Comparison of ENCODE assay signal across 9 cellular contexts in the genomic region with DNA sequence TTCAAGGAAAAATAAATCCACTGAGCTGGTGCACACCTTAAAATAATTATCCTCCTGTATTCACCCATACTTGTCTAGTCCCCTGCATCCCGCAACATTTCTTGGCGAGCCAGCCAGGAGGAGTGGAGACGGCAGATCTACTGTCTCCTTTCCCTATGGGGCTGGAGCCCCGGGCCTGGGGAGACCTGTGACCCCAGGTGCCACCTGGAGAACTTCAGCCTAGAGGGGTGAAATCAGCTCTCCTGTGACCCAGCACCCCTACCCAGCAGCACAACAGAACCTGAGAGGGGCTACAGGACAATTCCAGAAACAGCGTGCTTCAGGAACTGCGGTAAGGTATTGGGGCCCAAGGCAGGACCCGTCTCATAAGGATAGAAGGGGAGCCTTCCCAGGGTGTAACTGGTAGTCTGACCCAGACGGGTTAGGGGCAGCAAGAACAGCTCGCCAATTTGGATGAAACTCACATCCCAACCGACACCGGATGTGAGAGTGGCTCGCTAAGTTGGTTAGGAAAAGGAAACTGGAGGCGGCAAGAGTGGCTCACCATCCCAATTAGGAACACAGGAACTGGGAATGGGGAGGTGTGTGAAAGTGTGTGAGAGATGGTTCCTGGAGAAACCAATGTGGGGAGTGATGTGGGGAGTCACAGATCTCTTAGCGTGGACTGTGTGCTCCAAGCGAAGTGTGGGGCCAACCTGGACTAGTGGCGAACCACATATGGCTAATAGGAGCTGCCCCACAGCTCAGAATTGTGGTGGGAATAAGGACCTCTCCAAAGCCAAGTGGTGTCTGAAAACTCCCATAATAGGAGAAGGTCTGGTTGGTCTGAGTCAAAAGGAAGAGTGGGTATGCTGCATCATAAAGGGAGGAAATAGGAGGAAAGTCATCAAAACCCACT. TPM values are rescaled to one million over a fixed set of nuclear protein-coding genes. Genes with fewer than 3 reads are reported as not detected.
DNase-seq lines count a peak whose midpoint lies in the region; ATAC-seq, FAIRE-seq and TF ChIP-seq lines count a peak whose summit lies in the region.
"Had no signal": no experiment of that assay in that cellular context is flagged by ENCODE, and none has a peak within 500 bp of the region (broad histone marks: within the 10 kb centered on the region; RNA-seq: fewer than 3 reads in every experiment).

No MANE protein-coding gene starts in this region.

- RAD21 ChIA-PET in GM12878 (lab: Charles Lee; ENCODE audit: unreplicated experiment), result interaction anchor here (1.2 to 1.6 kb wide), 2 partner anchors 138 to 178 kb away, joined by 4 to 6 read pairs; no protein-coding TSS in a partner anchor

- DNase-seq in heart left ventricle (peak in 1 of 5 donors; percentile 18), left cardiac atrium (no peak), GM12878 (ENCODE audit: low read depth, low spot score) (no peak), vagina (ENCODE audit: extremely low spot score in 2 of 2) (no peak), activated gamma-delta T cell treated with Interleukin-2 at 50 U/mL for 16 hours (no peak), NCI-H2227 treated with DMSO at 0.1 percent for 48 hours (lab: John Stamatoyannopoulos, UW) (no peak)
- DNase-seq in natural killer cell treated with Interleukin-12 subunit alpha and Interleukin-12 subunit beta and Interleukin-15 and Interleukin-18, amount 100 ng/mL, for 72 hours (ENCODE audit: low spot score), result peak; percentile 18
- DNase-seq: foreskin melanocyte had no signal

- BruUV-seq in GM12878 (replicated peaks; lab: Mats Ljungman, UMichigan), result no TSS peak

- 77 to 85% (median 84%) methylated on average over 16 of the region's 16 CpGs for WGBS in heart left ventricle, 4 donors
- 69% methylated on average over 16 of the region's 16 CpGs for WGBS in GM12878 (ENCODE audit: insufficient coverage, insufficient replicate concordance, low lambda C conversion rate, missing lambda C conversion rate)

- peaks cover 0 to 33% (median 19%) of the 10 kb centered on the region in 12 donors for H3K4me1 ChIP-seq in heart left ventricle
- H3K4me1 ChIP-seq in GM12878 (ENCODE audit: control insufficient read depth, insufficient read depth, low read length), result peaks cover 12% of the 10 kb centered on the region
- H3K4me1 ChIP-seq in vagina, result peaks cover 18% of the 10 kb centered on the region

- peaks cover 26 to 30% of the 10 kb centered on the region in 2 donors for H3K4me1 Mint-ChIP-seq in natural killer cell treated with Interleukin-12 subunit alpha and Interleukin-12 subunit beta and Interleukin-15 and Interleukin-18, amount 100 ng/mL, for 72 hours (ENCODE audit: low read depth in 2 of 2)

- peaks cover 6 to 20% of the 10 kb centered on the region in 2 donors for H3K27me3 Mint-ChIP-seq in natural killer cell treated with Interleukin-12 subunit alpha and Interleukin-12 subunit beta and Interleukin-15 and Interleukin-18, amount 100 ng/mL, for 72 hours

- no peak for FAIRE-seq in GM12878 (lab: Jason Lieb, UNC)

- no peak overlapping the region for H3K9ac ChIP-seq in GM12878 (ENCODE audit: control insufficient read depth, insufficient read depth, low read length)

- H3K27ac Mint-ChIP-seq in natural killer cell treated with Interleukin-12 subunit alpha and Interleukin-12 subunit beta and Interleukin-15 and Interleukin-18, amount 100 ng/mL, for 72 hours, result peak overlapping the region in 1 of 2 donors; percentile 52

- SMC1A ChIA-PET in GM12878 (lab: Charles Lee; ENCODE audit: uncharacterized antibody, unreplicated experiment), result interaction anchor here (1.0 to 1.8 kb wide), 2 partner anchors 20 to 138 kb away, joined by 4 read pairs; no protein-coding TSS in a partner anchor

- H3K27ac ChIP-seq in heart left ventricle (peak overlapping the region in 7 of 12 donors; percentile 9 to 66 (median 59)), GM12878 (ENCODE audit: control insufficient read depth, insufficient read depth) (no peak overlapping the region), vagina (no peak overlapping the region)

- CTCF ChIA-PET in GM12878 (lab: Yijun Ruan, JAX), result interaction anchor here (0.8 to 2.8 kb wide), 6 partner anchors 20 to 179 kb away, joined by 3 to 21 read pairs (median 5); no protein-coding TSS in a partner anchor

- peak overlapping the region; percentile 76 for H2AFZ ChIP-seq in GM12878 (ENCODE audit: control insufficient read depth, low read depth, low read length)

- TF ChIP-seq POLR2A in heart left ventricle (IDR thresholded peaks at IDR 0.05) (no peak), GM12878 (IDR thresholded peaks at IDR 0.05; ENCODE audit: low read depth, low read length) (no peak), vagina (IDR thresholded peaks at IDR 0.05) (no peak)

- no peak for TF ChIP-seq EP300 in GM12878 (IDR thresholded peaks at IDR 0.05; ENCODE audit: borderline replicate concordance in 1 of 2, control insufficient read depth in 1 of 2, low read depth in 2 of 2, low read length in 2 of 2)

- no peaks in the 10 kb centered on the region for H3K79me2 ChIP-seq in GM12878 (ENCODE audit: control insufficient read depth, insufficient read depth, low read length)

- H3K9me3 Mint-ChIP-seq in natural killer cell treated with Interleukin-12 subunit alpha and Interleukin-12 subunit beta and Interleukin-15 and Interleukin-18, amount 100 ng/mL, for 72 hours, result no peaks in the 10 kb centered on the region

- no peaks in the 10 kb centered on the region for H3K27me3 ChIP-seq in heart left ventricle
- no peaks in the 10 kb centered on the region for H3K27me3 ChIP-seq in GM12878 (replicated peaks in 1 of 2; ENCODE audit: control insufficient read depth in 2 of 2, insufficient read depth in 2 of 2, low read length in 1 of 2)
- no peaks in the 10 kb centered on the region for H3K27me3 ChIP-seq in vagina

- intact Hi-C loops in heart left ventricle (cut with DNase I), result loop anchor here in 3 of 10 donors (2.0 to 10.0 kb wide), 3 partner anchors 137 to 181 kb away; a partner anchor contains a TSS
- intact Hi-C loops in left cardiac atrium (cut with DNase I), result no loop called here
- intact Hi-C loops in GM12878 (cut with micrococcal nuclease; ENCODE audit: unreplicated experiment), result loop anchor here (5.0 kb wide), 1 partner anchor 357 kb away; a partner anchor contains a TSS
- intact Hi-C loops in vagina (cut with DNase I), result no loop called here

- peak in 1 of 4 donors; percentile 5 for ATAC-seq in heart left ventricle
- ATAC-seq in left cardiac atrium, result no peak
- no peak for ATAC-seq in GM12878
- no peak for ATAC-seq in natural killer cell treated with Interleukin-12 subunit alpha and Interleukin-12 subunit beta and Interleukin-15 and Interleukin-18, amount 100 ng/mL, for 72 hours
- ATAC-seq in HG03342 (IDR thresholded peaks at IDR 0.05; ENCODE audit: unreplicated experiment), result no peak

- no peak for TF ChIP-seq CTCF in heart left ventricle (IDR thresholded peaks at IDR 0.05)
- no peak for TF ChIP-seq CTCF in GM12878 (IDR thresholded peaks at IDR 0.05 in 2 of 3, conservative IDR thresholded peaks at IDR 0.05 in 1 of 3; ENCODE audit: control insufficient read depth in 2 of 3, extremely low read depth in 1 of 3, insufficient read depth in 1 of 3, low read depth in 3 of 3, low read length in 3 of 3)
- no peak for TF ChIP-seq CTCF in vagina (IDR thresholded peaks at IDR 0.05)

- POLR2A ChIA-PET in GM12878 (lab: Charles Lee), result interaction anchor here (0.6 to 1.4 kb wide), 2 partner anchors 19 to 21 kb away, joined by 3 read pairs; no protein-coding TSS in a partner anchor

- no peaks in the 10 kb centered on the region for H3K9me3 ChIP-seq in heart left ventricle
- H3K9me3 ChIP-seq in GM12878 (replicated peaks; ENCODE audit: control insufficient read depth, insufficient read depth, low read length), result no peaks in the 10 kb centered on the region
- no peaks in the 10 kb centered on the region for H3K9me3 ChIP-seq in vagina

- H3K4me3 Mint-ChIP-seq in natural killer cell treated with Interleukin-12 subunit alpha and Interleukin-12 subunit beta and Interleukin-15 and Interleukin-18, amount 100 ng/mL, for 72 hours, result peak overlapping the region; percentile 61

- no peaks in the 10 kb centered on the region for H3K36me3 Mint-ChIP-seq in natural killer cell treated with Interleukin-12 subunit alpha and Interleukin-12 subunit beta and Interleukin-15 and Interleukin-18, amount 100 ng/mL, for 72 hours

- no peaks in the 10 kb centered on the region for H4K20me1 ChIP-seq in GM12878 (ENCODE audit: control insufficient read depth, insufficient read depth)

- H3K36me3 ChIP-seq in heart left ventricle (no peaks in the 10 kb centered on the region), GM12878 (ENCODE audit: control insufficient read depth in 2 of 2, insufficient read depth in 2 of 2, low read length in 1 of 2) (no peaks in the 10 kb centered on the region), vagina (no peaks in the 10 kb centered on the region)

- in situ Hi-C loops in GM12878 (cut with MboI), result loop anchor here (5.0 kb wide), 1 partner anchor 138 kb away; no protein-coding TSS in a partner anchor

- TF ChIP-seq RAD21 in GM12878 (IDR thresholded peaks at IDR 0.05; ENCODE audit: insufficient read depth, low read depth, low read length), result no peak

- H3K4me3 ChIP-seq in heart left ventricle, result peak overlapping the region in 5 of 12 donors; percentile 25 to 46 (median 37)
- H3K4me3 ChIP-seq in GM12878, result no peak overlapping the region
- peak overlapping the region; percentile 12 to 14 for H3K4me3 ChIP-seq in vagina

- H3K4me2 ChIP-seq in GM12878 (ENCODE audit: control insufficient read depth, insufficient read depth), result peak overlapping the region; percentile 79; the same call in 1 of the 2 replicates

RNA-seq across cellular contexts. Expression of a gene that starts 15.1 kb away (rescaled TPM):
- 10 to 100 TPM in 6 of 9 donors, 1 to 10 TPM in 3; 6.7 to 17.9 (median 10.8) TPM for total RNA-seq in heart left ventricle
- polyA plus RNA-seq in heart left ventricle, result 1 to 10 TPM; 4.6 to 6.2 TPM
- 10 to 100 TPM in 1 of 2 donors, 1 to 10 TPM in 1; 9.6 to 19.0 TPM for total RNA-seq in left cardiac atrium
- not detected in 2 replicates for total RNA-seq in GM12878 (2013; cell fraction: nucleolus; rRNA removed)
- total RNA-seq in GM12878 (2014; rRNA removed), result not detected in 2 replicates
- not detected in 2 replicates for total RNA-seq in GM12878 (2014; rRNA removed; fragmentation: Illumina TruSeq; extraction: Trizol)
- total RNA-seq in GM12878 (2021), result not detected in 2 replicates
- not detected for polyA plus RNA-seq in GM12878 (2011; ENCODE audit: low read depth)
- polyA plus RNA-seq in GM12878 (2011; rRNA removed), result not detected in 2 replicates
- polyA plus RNA-seq in GM12878 (2011; cell fraction: cytosol; rRNA removed), result 0.10 TPM in 1 of 2 replicates, not detected in the other
- not detected in 2 replicates for polyA plus RNA-seq in GM12878 (2011; cell fraction: nucleus; rRNA removed)
- polyA plus RNA-seq in GM12878 (2012), result not detected in 2 replicates
- 0.01 TPM in 1 of 2 replicates, not detected in the other for polyA plus RNA-seq in GM12878 (2014; fragmentation: Illumina TruSeq; extraction: Trizol)
- not detected for polyA plus RNA-seq in GM12878 (2014; fragmentation: Nextera tagmentation; extraction: Ambion mirVana)
- polyA plus RNA-seq in GM12878 (2014; rRNA removed), result not detected in 2 replicates
- not detected for polyA plus RNA-seq in GM12878 (2016; fragmentation: Nextera tagmentation; extraction: Ambion mirVana)
- not detected in 2 replicates for polyA minus RNA-seq in GM12878 (2011; rRNA and poly(A)+ RNA removed)
- polyA minus RNA-seq in GM12878 (2011; cell fraction: cytosol; rRNA and poly(A)+ RNA removed), result not detected in 2 replicates
- polyA minus RNA-seq in GM12878 (2011; cell fraction: nucleus; rRNA and poly(A)+ RNA removed), result not detected in 2 replicates
- total RNA-seq in natural killer cell treated with Interleukin-12 subunit alpha and Interleukin-12 subunit beta and Interleukin-15 and Interleukin-18, amount 100 ng/mL, for 72 hours, result not detected
- 17.4 TPM for total RNA-seq in vagina

RNA-seq across cellular contexts. Expression of a gene that starts 17.0 kb away (rescaled TPM):
- total RNA-seq in heart left ventricle, result 10 to 100 TPM in 6 of 9 donors, 1 to 10 TPM in 3; 6.8 to 18.3 (median 10.5) TPM
- polyA plus RNA-seq in heart left ventricle, result 10 to 100 TPM in 1 of 2 donors, 1 to 10 TPM in 1; 5.3 to 15.4 TPM
- total RNA-seq in left cardiac atrium, result 10 to 100 TPM; 12.9 to 14.7 TPM
- 17.5 and 20.1 TPM in 2 replicates for total RNA-seq in GM12878 (2013; cell fraction: nucleolus; rRNA removed)
- 18.1 and 18.7 TPM in 2 replicates for total RNA-seq in GM12878 (2014; rRNA removed)
- 14.8 and 15.3 TPM in 2 replicates for total RNA-seq in GM12878 (2014; rRNA removed; fragmentation: Illumina TruSeq; extraction: Trizol)
- 19.4 and 20.1 TPM in 2 replicates for total RNA-seq in GM12878 (2021)
- 6.8 TPM for polyA plus RNA-seq in GM12878 (2011; ENCODE audit: low read depth)
- polyA plus RNA-seq in GM12878 (2011; rRNA removed), result 9.9 and 13.8 TPM in 2 replicates
- polyA plus RNA-seq in GM12878 (2011; cell fraction: cytosol; rRNA removed), result 12.5 and 15.9 TPM in 2 replicates
- 9.0 and 10.0 TPM in 2 replicates for polyA plus RNA-seq in GM12878 (2011; cell fraction: nucleus; rRNA removed)
- polyA plus RNA-seq in GM12878 (2012), result 11.7 and 14.9 TPM in 2 replicates
- polyA plus RNA-seq in GM12878 (2014; fragmentation: Illumina TruSeq; extraction: Trizol), result 8.0 and 9.7 TPM in 2 replicates
- polyA plus RNA-seq in GM12878 (2014; fragmentation: Nextera tagmentation; extraction: Ambion mirVana), result 1 to 10 TPM in 1 of 2 experiments, under 1 TPM in 1; 0.52 to 2.2 TPM
- 14.1 and 14.7 TPM in 2 replicates for polyA plus RNA-seq in GM12878 (2014; rRNA removed)
- polyA plus RNA-seq in GM12878 (2016; fragmentation: Nextera tagmentation; extraction: Ambion mirVana), result 10 to 100 TPM in 1 of 2 experiments, 1 to 10 TPM in 1; 9.0 to 12.4 TPM
- 15.9 and 24.4 TPM in 2 replicates for polyA minus RNA-seq in GM12878 (2011; rRNA and poly(A)+ RNA removed)
- polyA minus RNA-seq in GM12878 (2011; cell fraction: cytosol; rRNA and poly(A)+ RNA removed), result 5.7 and 7.0 TPM in 2 replicates
- 5.9 and 8.1 TPM in 2 replicates for polyA minus RNA-seq in GM12878 (2011; cell fraction: nucleus; rRNA and poly(A)+ RNA removed)
- total RNA-seq in natural killer cell treated with Interleukin-12 subunit alpha and Interleukin-12 subunit beta and Interleukin-15 and Interleukin-18, amount 100 ng/mL, for 72 hours, result 10 to 100 TPM in 1 of 2 donors, 1 to 10 TPM in 1; 8.2 to 12.2 TPM
- total RNA-seq in vagina, result 21.1 TPM

RNA-seq across cellular contexts. Expression of a gene that starts 40.7 kb away (rescaled TPM):
- total RNA-seq in heart left ventricle (1,000 to 10,000 TPM in 1 of 9 donors, 100 to 1,000 TPM in 8; 458 to 1,005 (median 615) TPM), left cardiac atrium (100 to 1,000 TPM; 499 to 528 TPM), GM12878 (2014; rRNA removed) (175 and 199 TPM in 2 replicates), GM12878 (2014; rRNA removed; fragmentation: Illumina TruSeq; extraction: Trizol) (128 and 130 TPM in 2 replicates), GM12878 (2021) (184 and 186 TPM in 2 replicates), vagina (257 TPM)
- polyA plus RNA-seq in heart left ventricle (100 to 1,000 TPM; 525 to 727 TPM), GM12878 (2011; rRNA removed) (365 and 380 TPM in 2 replicates), GM12878 (2014; fragmentation: Illumina TruSeq; extraction: Trizol) (47.6 and 109 TPM in 2 replicates), GM12878 (2014; fragmentation: Nextera tagmentation; extraction: Ambion mirVana) (1,000 to 10,000 TPM; 1,189 to 1,236 TPM), GM12878 (2014; rRNA removed) (268 and 280 TPM in 2 replicates), GM12878 (2016; fragmentation: Nextera tagmentation; extraction: Ambion mirVana) (100 to 1,000 TPM; 447 to 513 TPM)
- total RNA-seq in GM12878 (2013; cell fraction: nucleolus; rRNA removed), result 32.0 and 32.8 TPM in 2 replicates
- polyA plus RNA-seq in GM12878 (2011; ENCODE audit: low read depth), result 185 TPM
- 681 and 759 TPM in 2 replicates for polyA plus RNA-seq in GM12878 (2011; cell fraction: cytosol; rRNA removed)
- 166 and 169 TPM in 2 replicates for polyA plus RNA-seq in GM12878 (2011; cell fraction: nucleus; rRNA removed)
- polyA plus RNA-seq in GM12878 (2012), result 152 and 162 TPM in 2 replicates
- polyA minus RNA-seq in GM12878 (2011; rRNA and poly(A)+ RNA removed), result 43.4 and 63.7 TPM in 2 replicates
- 21.8 and 24.5 TPM in 2 replicates for polyA minus RNA-seq in GM12878 (2011; cell fraction: cytosol; rRNA and poly(A)+ RNA removed)
- 11.8 and 17.4 TPM in 2 replicates for polyA minus RNA-seq in GM12878 (2011; cell fraction: nucleus; rRNA and poly(A)+ RNA removed)
- total RNA-seq in natural killer cell treated with Interleukin-12 subunit alpha and Interleukin-12 subunit beta and Interleukin-15 and Interleukin-18, amount 100 ng/mL, for 72 hours, result 100 to 1,000 TPM; 169 to 222 TPM

Comparison
In these comparisons a context has a peak if more than half of its experiments do, and no peak if none do; other contexts are left out.
1. H3K27ac ChIP-seq: peak in heart left ventricle (7 of 12); none in GM12878 (single experiment) and vagina (single experiment).
2. RNA of a gene that starts 15.1 kb away (total RNA-seq): 9.6 to 19.0 TPM in left cardiac atrium, 17.4 TPM in vagina (single experiment) and 6.7 to 17.9 TPM in heart left ventricle; not detected in natural killer cell treated with Interleukin-12 subunit alpha and Interleukin-12 subunit beta and Interleukin-15 and Interleukin-18, amount 100 ng/mL, for 72 hours and not detected in GM12878; every median in the first group is over 4 times any median in the second.